23 cellular contexts compared by ENCODE assay signal in genomic region chr7:86976958-86977357, GRCh38.
"Had no signal": no experiment of that assay in that cellular context is flagged by ENCODE, and none has a peak within 500 bp of the region (broad histone marks: within the 10 kb centered on the region; RNA-seq: fewer than 3 reads in every experiment).

No MANE protein-coding gene starts in this region.

- H3K27ac ChIP-seq: esophagus squamous epithelium, left ventricle myocardium inferior, lower lobe of right lung, neutrophil, psoas muscle, right lobe of liver, tibial artery, upper lobe of right lung, vagina had no signal

- DNase-seq: esophagus squamous epithelium; foreskin fibroblast; glutamatergic neuron; kidney; left cardiac atrium; left ventricle myocardium inferior; lower lobe of right lung; mesenchymal stem cell; midbrain; nephron progenitor cell; psoas muscle; retina; right lobe of liver; stimulated activated CD4-positive, alpha-beta T cell treated with anti-CD3 and anti-CD28 coated beads, Interleukin-4, amount 100 ng/mL, for 1 hour; stimulated activated CD8-positive, alpha-beta memory T cell treated with anti-CD3 and anti-CD28 coated beads, Interleukin-4, amount 100 ng/mL, for 48 hours; tibial artery; upper lobe of right lung had no signal

- H3K27ac Mint-ChIP-seq: dendritic cell treated with granulocyte-macrophage colony-stimulating factor and Interleukin-4, amounts not matched to agents 40 ng/mL and 50 ng/mL, for 4 days; stimulated activated memory B cell treated with anti-CD40 and anti-IgM and Interleukin-4, amounts not matched to agents 10 μg/mL and 1 μg/mL and 100 μg/mL, for 72 hours; stimulated activated naive CD8-positive, alpha-beta T cell treated with anti-CD3 and anti-CD28 coated beads, Interleukin-15, Interleukin-2, amounts not matched to agents 100 ng/mL and 50 ng/mL, for 24 hours had no signal

- H3K27me3 Mint-ChIP-seq: dendritic cell treated with granulocyte-macrophage colony-stimulating factor and Interleukin-4, amounts not matched to agents 40 ng/mL and 50 ng/mL, for 4 days; stimulated activated naive CD8-positive, alpha-beta T cell treated with anti-CD3 and anti-CD28 coated beads, Interleukin-15, Interleukin-2, amounts not matched to agents 100 ng/mL and 50 ng/mL, for 24 hours had no signal

- H3K27me3 ChIP-seq: esophagus squamous epithelium, gastroesophageal sphincter, neutrophil, right lobe of liver, tibial artery, upper lobe of right lung, vagina had no signal

- H3K9me3 Mint-ChIP-seq: stimulated activated memory B cell treated with anti-CD40 and anti-IgM and Interleukin-4, amounts not matched to agents 10 μg/mL and 1 μg/mL and 100 μg/mL, for 72 hours; stimulated activated naive CD8-positive, alpha-beta T cell treated with anti-CD3 and anti-CD28 coated beads, Interleukin-15, Interleukin-2, amounts not matched to agents 100 ng/mL and 50 ng/mL, for 24 hours had no signal

- H3K4me1 ChIP-seq: esophagus squamous epithelium, lower lobe of right lung, right lobe of liver, tibial artery, upper lobe of right lung, vagina had no signal

- H3K9me3 ChIP-seq: esophagus squamous epithelium, gastroesophageal sphincter, left ventricle myocardium inferior, lower lobe of right lung, neutrophil, psoas muscle, right lobe of liver, tibial artery, upper lobe of right lung, vagina had no signal

- H3K36me3 ChIP-seq: esophagus squamous epithelium, gastroesophageal sphincter, left ventricle myocardium inferior, lower lobe of right lung, neutrophil, right lobe of liver, tibial artery, upper lobe of right lung, vagina had no signal

- ATAC-seq: gastroesophageal sphincter; lower lobe of right lung; psoas muscle; right lobe of liver; stimulated activated memory B cell treated with anti-CD40 and anti-IgM and Interleukin-4, amounts not matched to agents 10 μg/mL and 1 μg/mL and 100 μg/mL, for 72 hours; upper lobe of right lung had no signal

- FAIRE-seq: kidney had no signal

- H3K36me3 Mint-ChIP-seq: stimulated activated memory B cell treated with anti-CD40 and anti-IgM and Interleukin-4, amounts not matched to agents 10 μg/mL and 1 μg/mL and 100 μg/mL, for 72 hours had no signal

- H3K4me3 ChIP-seq: esophagus squamous epithelium, gastroesophageal sphincter, left ventricle myocardium inferior, lower lobe of right lung, psoas muscle, right lobe of liver, tibial artery, upper lobe of right lung, vagina had no signal

- H3K4me3 Mint-ChIP-seq: dendritic cell treated with granulocyte-macrophage colony-stimulating factor and Interleukin-4, amounts not matched to agents 40 ng/mL and 50 ng/mL, for 4 days; nephron progenitor cell; stimulated activated memory B cell treated with anti-CD40 and anti-IgM and Interleukin-4, amounts not matched to agents 10 μg/mL and 1 μg/mL and 100 μg/mL, for 72 hours; stimulated activated naive CD8-positive, alpha-beta T cell treated with anti-CD3 and anti-CD28 coated beads, Interleukin-15, Interleukin-2, amounts not matched to agents 100 ng/mL and 50 ng/mL, for 24 hours had no signal
